8 cellular contexts compared by ENCODE assay signal in genomic region chr2:109545828-109546713, GRCh38.
DNase-seq lines count a peak whose midpoint lies in the region; ATAC-seq, FAIRE-seq and TF ChIP-seq lines count a peak whose summit lies in the region.

No MANE protein-coding gene starts in this region.

- no peak overlapping the region for H2AFZ ChIP-seq in HepG2 (ENCODE audit: low read length)

- ATAC-seq in HG02759 (IDR thresholded peaks at IDR 0.05; ENCODE audit: unreplicated experiment) (peak; percentile 80), HepG2 (peak; percentile 91), HG03159 (IDR thresholded peaks at IDR 0.05; ENCODE audit: unreplicated experiment) (no peak)

- intact Hi-C loops in HepG2 (cut with micrococcal nuclease; ENCODE audit: unreplicated experiment): loop anchor here (1.0 to 2.0 kb wide), 4 partner anchors 69 to 190 kb away; partner anchors contain the start of gene SOWAHC

- in situ Hi-C loops in HepG2 (cut with HindIII; ENCODE audit: extremely low pct_ligation_motif_present, low pct_unique_long_range_greater_than_20kb): loop anchor here (5.0 kb wide), 1 partner anchor 56 kb away; no protein-coding TSS in a partner anchor

- WGBS in HepG2 (ENCODE audit: low lambda C conversion rate): 33% methylated on average over 10 of the region's 10 CpGs

- TF ChIP-seq POLR2A in HepG2 (IDR thresholded peaks at IDR 0.05; ENCODE audit: insufficient read depth in 1 of 2, low read depth in 2 of 2, low read length in 2 of 2): no peak

- peak; percentile 85 for TF ChIP-seq CTCF in GM12872 (IDR thresholded peaks at IDR 0.05; ENCODE audit: insufficient read depth, low read depth, low read length)
- peak; percentile 96 for TF ChIP-seq CTCF in choroid plexus epithelial cell (conservative IDR thresholded peaks at IDR 0.05; ENCODE audit: low read depth, low read length)
- peak; percentile 95 for TF ChIP-seq CTCF in HepG2 (CRISPR knock-in tag; IDR thresholded peaks at IDR 0.05)

- H3K4me2 ChIP-seq in HepG2 (ENCODE audit: low read depth, low read length): no peak overlapping the region

- no peaks in the 10 kb centered on the region for H3K9me3 ChIP-seq in HepG2 (ENCODE audit: low read length)

- peak; percentile 87 for FAIRE-seq in HepG2 (lab: Jason Lieb, UNC)

- H3K4me3 ChIP-seq in choroid plexus epithelial cell (ENCODE audit: low read depth, low read length): no peak overlapping the region
- no peak overlapping the region for H3K4me3 ChIP-seq in HepG2 (replicated peaks in 1 of 3; ENCODE audit: insufficient read depth in 1 of 3, low read depth in 2 of 3, low read length in 3 of 3)

- H3K27ac ChIP-seq in HepG2 (ENCODE audit: extremely low read length, insufficient read depth, low read length): no peak overlapping the region

- peaks cover 11 to 18% of the 10 kb centered on the region in 2 experiments for H3K36me3 ChIP-seq in HepG2 (replicated peaks in 1 of 2; ENCODE audit: control insufficient read depth in 1 of 2, insufficient read depth in 2 of 2, low read length in 2 of 2)

- no peaks in the 10 kb centered on the region for H3K27me3 ChIP-seq in HepG2 (ENCODE audit: control insufficient read depth in 1 of 2, insufficient read depth in 2 of 2, low read length in 2 of 2)

- POLR2A ChIA-PET in HepG2 (lab: Yijun Ruan, JAX): interaction anchor here (0.9 to 1.6 kb wide), 6 partner anchors 14 to 171 kb away, joined by 3 to 11 read pairs (median 4); partner anchors contain the start of genes SEPTIN10 and SOWAHC

- H4K20me1 ChIP-seq in HepG2 (ENCODE audit: insufficient read depth, low read length): no peaks in the 10 kb centered on the region

- CTCF ChIA-PET in HepG2 (lab: Yijun Ruan, JAX; ENCODE audit: low intra/inter-chr PET ratio, low total read pairs): interaction anchor here (1.5 to 4.5 kb wide), 6 partner anchors 29 to 190 kb away, joined by 4 to 47 read pairs (median 9); no protein-coding TSS in a partner anchor

- no TSS peak for BruUV-seq in HepG2 (replicated peaks; lab: Mats Ljungman, UMichigan)

- peaks cover 14% of the 10 kb centered on the region for H3K4me1 ChIP-seq in HepG2 (ENCODE audit: insufficient read depth, low read length)

- H3K9ac ChIP-seq in HepG2 (ENCODE audit: insufficient read depth, low read depth, low read length): no peak overlapping the region

- H3K79me2 ChIP-seq in HepG2 (ENCODE audit: insufficient read depth, low read length): no peaks in the 10 kb centered on the region

- DNase-seq in NCI-H2227 (lab: John Stamatoyannopoulos, UW; ENCODE audit: unreplicated experiment) (peak; percentile 61), choroid plexus epithelial cell (ENCODE audit: low read depth) (peak; percentile 82), HepG2 (ENCODE audit: low spot score) (peak; percentile 63)
- DNase-seq in activated CD4-positive, alpha-beta T cell treated with anti-CD3 and anti-CD28 coated beads for 4 hours: peak; percentile 26 to 57
- peak; percentile 15 for DNase-seq in stimulated activated CD8-positive, alpha-beta memory T cell treated with anti-CD3 and anti-CD28 coated beads, Interleukin-12 subunit alpha, Interleukin-12 subunit beta, amount 100 ng/mL, for 24 hours (ENCODE audit: extremely low read depth)

- TF ChIP-seq RAD21 in HepG2 (CRISPR knock-in tag; IDR thresholded peaks at IDR 0.05): peak; percentile 97

- TF ChIP-seq EP300 in HepG2 (IDR thresholded peaks at IDR 0.05; ENCODE audit: low read depth in 2 of 2, low read length in 2 of 2) (0 out of 4 replicates have a peak, but pooled peaks of 1 of the 2 experiments have one; percentile 8), HepG2 (CRISPR knock-in tag; IDR thresholded peaks at IDR 0.05; ENCODE audit: borderline replicate concordance) (no peak)

TF ChIP-seq in HepG2, 621 proteins besides CTCF, POLR2A, EP300 and RAD21 (continues in another document):
- TF ChIP-seq ZNF317 (CRISPR knock-in tag; IDR thresholded peaks at IDR 0.05) (peak; percentile 43; the same call in 1 of the 2 replicates), SP140L (CRISPR knock-in tag; IDR thresholded peaks at IDR 0.05; ENCODE audit: borderline replicate concordance) (no peak), ZFP1 (CRISPR knock-in tag; IDR thresholded peaks at IDR 0.05) (0 out of 2 replicates have a peak, but pooled peaks have one; percentile 13), KDM5A (IDR thresholded peaks at IDR 0.05; ENCODE audit: borderline replicate concordance, low read length) (0 out of 2 replicates have a peak, but pooled peaks have one; percentile 38), ZNF501 (CRISPR knock-in tag; IDR thresholded peaks at IDR 0.05) (peak; percentile 55; the same call in 1 of the 2 replicates), HNF4A (CRISPR knock-in tag; IDR thresholded peaks at IDR 0.05) (peak; percentile 47; the same call in 1 of the 2 replicates), NONO (IDR thresholded peaks at IDR 0.05) (no peak), NONO (CRISPR knock-in tag; conservative IDR thresholded peaks at IDR 0.05) (no peak), HNF1B (CRISPR knock-in tag; IDR thresholded peaks at IDR 0.05) (peak; percentile 81), ZNF205 (CRISPR knock-in tag; IDR thresholded peaks at IDR 0.05) (0 out of 2 replicates have a peak, but pooled peaks have one; percentile 36), TARDBP (CRISPR knock-in tag; IDR thresholded peaks at IDR 0.05) (0 out of 2 replicates have a peak, but pooled peaks have one; percentile 17), TEAD3 (CRISPR knock-in tag; optimal IDR thresholded peaks at IDR 0.05; ENCODE audit: borderline replicate concordance) (peak; percentile 78), ZNF563 (CRISPR knock-in tag; IDR thresholded peaks at IDR 0.05) (no peak), ERF (CRISPR knock-in tag; IDR thresholded peaks at IDR 0.05) (0 out of 2 replicates have a peak, but pooled peaks have one; percentile 63), ZSCAN9 (CRISPR knock-in tag; IDR thresholded peaks at IDR 0.05; ENCODE audit: borderline replicate concordance) (0 out of 2 replicates have a peak, but pooled peaks have one; percentile 56), FOXK1 (CRISPR knock-in tag; IDR thresholded peaks at IDR 0.05; ENCODE audit: borderline replicate concordance, low read depth) (peak; percentile 50; the same call in 1 of the 2 replicates), NR2C2 (CRISPR knock-in tag; IDR thresholded peaks at IDR 0.05; ENCODE audit: borderline replicate concordance) (peak; percentile 21; the same call in 1 of the 2 replicates), ZNF503 (CRISPR knock-in tag; IDR thresholded peaks at IDR 0.05) (0 out of 2 replicates have a peak, but pooled peaks have one; percentile 38), HDAC2 (CRISPR knock-in tag; IDR thresholded peaks at IDR 0.05) (0 out of 2 replicates have a peak, but pooled peaks have one; percentile 42), JARID2 (CRISPR knock-in tag; IDR thresholded peaks at IDR 0.05; ENCODE audit: insufficient replicate concordance) (peak; percentile 52), MTF2 (CRISPR knock-in tag; IDR thresholded peaks at IDR 0.05; ENCODE audit: borderline replicate concordance) (0 out of 2 replicates have a peak, but pooled peaks have one; percentile 41), PHF21A (CRISPR knock-in tag; IDR thresholded peaks at IDR 0.05) (no peak)
- TF ChIP-seq, protein P1, sequence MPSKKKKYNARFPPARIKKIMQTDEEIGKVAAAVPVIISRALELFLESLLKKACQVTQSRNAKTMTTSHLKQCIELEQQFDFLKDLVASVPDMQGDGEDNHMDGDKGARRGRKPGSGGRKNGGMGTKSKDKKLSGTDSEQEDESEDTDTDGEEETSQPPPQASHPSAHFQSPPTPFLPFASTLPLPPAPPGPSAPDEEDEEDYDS (CRISPR knock-in tag; IDR thresholded peaks at IDR 0.05): peak; percentile 52; the same call in 1 of the 2 replicates
- TF ChIP-seq, protein P2, sequence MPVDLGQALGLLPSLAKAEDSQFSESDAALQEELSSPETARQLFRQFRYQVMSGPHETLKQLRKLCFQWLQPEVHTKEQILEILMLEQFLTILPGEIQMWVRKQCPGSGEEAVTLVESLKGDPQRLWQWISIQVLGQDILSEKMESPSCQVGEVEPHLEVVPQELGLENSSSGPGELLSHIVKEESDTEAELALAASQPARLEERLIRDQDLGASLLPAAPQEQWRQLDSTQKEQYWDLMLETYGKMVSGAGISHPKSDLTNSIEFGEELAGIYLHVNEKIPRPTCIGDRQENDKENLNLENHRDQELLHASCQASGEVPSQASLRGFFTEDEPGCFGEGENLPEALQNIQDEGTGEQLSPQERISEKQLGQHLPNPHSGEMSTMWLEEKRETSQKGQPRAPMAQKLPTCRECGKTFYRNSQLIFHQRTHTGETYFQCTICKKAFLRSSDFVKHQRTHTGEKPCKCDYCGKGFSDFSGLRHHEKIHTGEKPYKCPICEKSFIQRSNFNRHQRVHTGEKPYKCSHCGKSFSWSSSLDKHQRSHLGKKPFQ (CRISPR knock-in tag; IDR thresholded peaks at IDR 0.05; ENCODE audit: insufficient replicate concordance): no peak

Comparison
In these comparisons a context has a peak if more than half of its experiments do, and no peak if none do; other contexts are left out.
1. DNase-seq: peak in every context shown above with its lines; median percentile 82 in choroid plexus epithelial cell; 63 in HepG2; 61 in NCI-H2227; 42 in activated CD4-positive, alpha-beta T cell treated with anti-CD3 and anti-CD28 coated beads for 4 hours; 15 in stimulated activated CD8-positive, alpha-beta memory T cell treated with anti-CD3 and anti-CD28 coated beads, Interleukin-12 subunit alpha, Interleukin-12 subunit beta, amount 100 ng/mL, for 24 hours.